ENCODE assay signal across 15 cellular contexts in genomic region chr1:150280138-150280707, GRCh38. TPM values are rescaled to one million over a fixed set of nuclear protein-coding genes. Genes with fewer than 3 reads are reported as not detected.
DNase-seq lines count a peak whose midpoint lies in the region; ATAC-seq and TF ChIP-seq lines count a peak whose summit lies in the region.
"Had no signal": no experiment of that assay in that cellular context is flagged by ENCODE, and none has a peak within 500 bp of the region (broad histone marks: within the 10 kb centered on the region; RNA-seq: fewer than 3 reads in every experiment).

No MANE protein-coding gene starts in this region.

- no peaks in the 10 kb centered on the region for H3K36me3 ChIP-seq in CD4-positive, CD25-positive, alpha-beta regulatory T cell (ENCODE audit: control insufficient read depth, insufficient read depth, low read length)
- peaks cover 6% of the 10 kb centered on the region for H3K36me3 ChIP-seq in IMR-90 (ENCODE audit: control insufficient read depth, insufficient read depth, low read length)
- no peaks in the 10 kb centered on the region; the same call in 1 of the 2 replicates for H3K36me3 ChIP-seq in MM.1S (replicated peaks; ENCODE audit: insufficient read depth, low read length)

- H3K4me1 ChIP-seq in CD4-positive, CD25-positive, alpha-beta regulatory T cell (ENCODE audit: control insufficient read depth, insufficient read depth, low read length, poor library complexity, severe bottlenecking), result peaks cover 25% of the 10 kb centered on the region
- H3K4me1 ChIP-seq in IMR-90 (ENCODE audit: control insufficient read depth, insufficient read depth, low read length) (peaks cover 5% of the 10 kb centered on the region), MM.1S (ENCODE audit: low read length) (no peaks in the 10 kb centered on the region)

- no peak overlapping the region for H2BK15ac ChIP-seq in IMR-90 (ENCODE audit: low read depth, low read length)

- H3K27ac ChIP-seq in CD4-positive, CD25-positive, alpha-beta regulatory T cell (ENCODE audit: insufficient read depth, low read length, poor library complexity, severe bottlenecking), result no peak overlapping the region
- no peak overlapping the region for H3K27ac ChIP-seq in IMR-90 (ENCODE audit: insufficient read depth, low read length)
- peak overlapping the region; percentile 62 to 94 for H3K27ac ChIP-seq in coronary artery
- no peak overlapping the region for H3K27ac ChIP-seq in MM.1S (ENCODE audit: low read length)

- H3K4me1 Mint-ChIP-seq in CD4-positive, CD25-positive, alpha-beta regulatory T cell, result peaks cover 4 to 38% (median 19%) of the 10 kb centered on the region in 4 donors
- peaks cover 21% of the 10 kb centered on the region in 2 donors for H3K4me1 Mint-ChIP-seq in natural killer cell treated with Interleukin-12 subunit alpha and Interleukin-12 subunit beta and Interleukin-15 and Interleukin-18, amount 100 ng/mL, for 72 hours (ENCODE audit: low read depth in 2 of 2)
- peaks cover 8% of the 10 kb centered on the region for H3K4me1 Mint-ChIP-seq in progenitor cell of endocrine pancreas (ENCODE audit: low read depth)

- CTCF ChIA-PET in IMR-90 (lab: Yijun Ruan, JAX), result interaction anchor here (3.8 kb wide), 1 partner anchor 24 kb away, joined by 31 read pairs; no protein-coding TSS in a partner anchor

- H3K4me2 ChIP-seq in IMR-90 (ENCODE audit: low read depth, low read length), result no peak overlapping the region
- H3K4me2 ChIP-seq in MM.1S (ENCODE audit: low read depth, low read length), result no peak overlapping the region

- DNase-seq in CD4-positive, CD25-positive, alpha-beta regulatory T cell, result no peak
- DNase-seq in IMR-90, result no peak
- DNase-seq in coronary artery (ENCODE audit: low spot score), result no peak
- no peak for DNase-seq in natural killer cell treated with Interleukin-12 subunit alpha and Interleukin-12 subunit beta and Interleukin-15 and Interleukin-18, amount 100 ng/mL, for 72 hours (ENCODE audit: low spot score)
- no peak for DNase-seq in stimulated activated CD4-positive, alpha-beta T cell treated with anti-CD3 and anti-CD28 coated beads, Interleukin-4, amount 100 ng/mL, for 4 hours
- no peak for DNase-seq in MM.1S
- no peak for DNase-seq in dedifferentiated amniotic fluid mesenchymal stem cell (ENCODE audit: extremely low spot score)
- no peak for DNase-seq in progenitor cell of endocrine pancreas (ENCODE audit: low spot score, unreplicated experiment)
- DNase-seq: activated effector memory CD4-positive, alpha-beta T cell treated with Interleukin-2 at 50 U/mL for 16 hours; foreskin melanocyte; kidney glomerular epithelial cell; NCI-H510A; occipital lobe; SIG-M5 had no signal

- BruUV-seq in IMR-90 (replicated peaks; lab: Mats Ljungman, UMichigan), result no TSS peak

- POLR2A ChIA-PET in IMR-90 (lab: Charles Lee; ENCODE audit: unreplicated experiment), result no interaction called here

- peaks cover 15% of the 10 kb centered on the region for H3K36me3 Mint-ChIP-seq in CD4-positive, CD25-positive, alpha-beta regulatory T cell
- no peaks in the 10 kb centered on the region for H3K36me3 Mint-ChIP-seq in natural killer cell treated with Interleukin-12 subunit alpha and Interleukin-12 subunit beta and Interleukin-15 and Interleukin-18, amount 100 ng/mL, for 72 hours
- H3K36me3 Mint-ChIP-seq in progenitor cell of endocrine pancreas (ENCODE audit: insufficient read depth), result no peaks in the 10 kb centered on the region

- no peak for TF ChIP-seq POLR2A in IMR-90 (IDR thresholded peaks at IDR 0.05; ENCODE audit: low read depth, low read length)

- no peak overlapping the region for H4K8ac ChIP-seq in IMR-90 (ENCODE audit: low read depth in 2 of 2, low read length in 2 of 2)

- H2BK5ac ChIP-seq in IMR-90 (ENCODE audit: low read depth, low read length, poor library complexity, severe bottlenecking), result no peak overlapping the region

- no peak for ATAC-seq in CD4-positive, CD25-positive, alpha-beta regulatory T cell (ENCODE audit: low read depth in 2 of 2)
- ATAC-seq in IMR-90 (ENCODE audit: low read depth), result no peak
- no peak for ATAC-seq in natural killer cell treated with Interleukin-12 subunit alpha and Interleukin-12 subunit beta and Interleukin-15 and Interleukin-18, amount 100 ng/mL, for 72 hours

- H2BK120ac ChIP-seq in IMR-90 (ENCODE audit: low read depth, low read length), result no peak overlapping the region

- no peaks in the 10 kb centered on the region for H3K9me1 ChIP-seq in IMR-90 (ENCODE audit: insufficient read depth, low read length)

- H3K4me3 ChIP-seq in CD4-positive, CD25-positive, alpha-beta regulatory T cell (ENCODE audit: low read depth, low read length), result no peak overlapping the region
- H3K4me3 ChIP-seq in IMR-90 (ENCODE audit: insufficient read depth, low read depth, low read length) (no peak overlapping the region), coronary artery (no peak overlapping the region), MM.1S (ENCODE audit: low read length) (no peak overlapping the region)

- H3K9me3 Mint-ChIP-seq in CD4-positive, CD25-positive, alpha-beta regulatory T cell, result no peaks in the 10 kb centered on the region
- no peaks in the 10 kb centered on the region for H3K9me3 Mint-ChIP-seq in natural killer cell treated with Interleukin-12 subunit alpha and Interleukin-12 subunit beta and Interleukin-15 and Interleukin-18, amount 100 ng/mL, for 72 hours
- H3K9me3 Mint-ChIP-seq in progenitor cell of endocrine pancreas (ENCODE audit: low read depth), result peaks cover 3% of the 10 kb centered on the region
- H3K9me3 Mint-ChIP-seq: stimulated activated naive CD8-positive, alpha-beta T cell treated with anti-CD3 and anti-CD28 coated beads, Interleukin-15, Interleukin-2, amounts not matched to agents 100 ng/mL and 50 ng/mL, for 24 hours had no signal

- intact Hi-C loops in IMR-90 (cut with micrococcal nuclease), result loop anchor here (5.0 kb wide), 1 partner anchor 43 kb away; the partner anchor contains the start of gene ANP32E

- WGBS in IMR-90 (ENCODE audit: extremely low coverage in 2 of 2, insufficient read length in 1 of 2), 2 experiments, result 96% methylated on average over 4 of the region's 6 CpGs; no CpG with 5 or more reads in 1 of the 2 experiments

- no peak overlapping the region for H3K56ac ChIP-seq in IMR-90 (ENCODE audit: extremely low read depth, insufficient read depth, low read length)

- no peak overlapping the region for H2BK20ac ChIP-seq in IMR-90 (ENCODE audit: low read depth, low read length)

- no peaks in the 10 kb centered on the region for H3F3A ChIP-seq in MM.1S (ENCODE audit: insufficient read depth, low read length)

- H3K14ac ChIP-seq in IMR-90 (replicated peaks; ENCODE audit: low read depth, low read length), result no peak overlapping the region

- H2AFZ ChIP-seq in IMR-90 (replicated peaks; ENCODE audit: low read length, poor library complexity) (no peak overlapping the region), MM.1S (ENCODE audit: low read length) (no peak overlapping the region)

- no peak overlapping the region for H3K4ac ChIP-seq in IMR-90 (ENCODE audit: low read depth, low read length)

- no peaks in the 10 kb centered on the region for H3K79me2 ChIP-seq in MM.1S (ENCODE audit: low read length)

- H2AK9ac ChIP-seq in IMR-90 (replicated peaks; ENCODE audit: low read depth, low read length, poor library complexity), result no peak overlapping the region

- no peak overlapping the region for H4K91ac ChIP-seq in IMR-90 (ENCODE audit: insufficient read depth, low read depth, low read length)

- peak overlapping the region in 2 of 3 donors; percentile 33 to 96 for H3K27ac Mint-ChIP-seq in CD4-positive, CD25-positive, alpha-beta regulatory T cell
- no peak overlapping the region for H3K27ac Mint-ChIP-seq in natural killer cell treated with Interleukin-12 subunit alpha and Interleukin-12 subunit beta and Interleukin-15 and Interleukin-18, amount 100 ng/mL, for 72 hours
- no peak overlapping the region for H3K27ac Mint-ChIP-seq in progenitor cell of endocrine pancreas
- H3K27ac Mint-ChIP-seq: stimulated activated naive CD8-positive, alpha-beta T cell treated with anti-CD3 and anti-CD28 coated beads, Interleukin-15, Interleukin-2, amounts not matched to agents 100 ng/mL and 50 ng/mL, for 24 hours had no signal

- no peak overlapping the region for H4K5ac ChIP-seq in IMR-90 (ENCODE audit: low read depth, low read length)

- H3K18ac ChIP-seq in IMR-90 (ENCODE audit: low read depth, low read length), result no peak overlapping the region

- H3K79me1 ChIP-seq in IMR-90 (ENCODE audit: low read depth in 1 of 2, low read length in 2 of 2), result peaks cover 17 to 21% of the 10 kb centered on the region in 2 experiments; a peak in 3 of 4 replicates

- in situ Hi-C loops in IMR-90 (cut with MboI; ENCODE audit: low sequenced_read_pairs), result no loop called here

- H3K27me3 Mint-ChIP-seq in CD4-positive, CD25-positive, alpha-beta regulatory T cell, result peaks cover 7% of the 10 kb centered on the region
- H3K27me3 Mint-ChIP-seq in natural killer cell treated with Interleukin-12 subunit alpha and Interleukin-12 subunit beta and Interleukin-15 and Interleukin-18, amount 100 ng/mL, for 72 hours, result peaks cover 7 to 27% of the 10 kb centered on the region in 2 donors
- peaks cover 41% of the 10 kb centered on the region for H3K27me3 Mint-ChIP-seq in progenitor cell of endocrine pancreas

- H3K23ac ChIP-seq in IMR-90 (ENCODE audit: low read depth, low read length), result no peak overlapping the region

- no peaks in the 10 kb centered on the region for H3K27me3 ChIP-seq in CD4-positive, CD25-positive, alpha-beta regulatory T cell (ENCODE audit: control insufficient read depth, insufficient read depth, low read length)
- no peaks in the 10 kb centered on the region for H3K27me3 ChIP-seq in IMR-90 (ENCODE audit: control insufficient read depth, insufficient read depth, low read length)
- H3K27me3 ChIP-seq in MM.1S (replicated peaks; ENCODE audit: insufficient read depth, low read length), result no peaks in the 10 kb centered on the region

- no peak overlapping the region for H2AK5ac ChIP-seq in IMR-90 (ENCODE audit: low read depth, low read length)

- dilution Hi-C loops in IMR-90 (cut with HindIII; ENCODE audit: low sequenced_read_pairs, unreplicated experiment), result no loop called here

- no peak for TF ChIP-seq RAD21 in IMR-90 (IDR thresholded peaks at IDR 0.05; ENCODE audit: low read length)

- no peaks in the 10 kb centered on the region for H3K9me2 ChIP-seq in MM.1S (replicated peaks; ENCODE audit: insufficient read depth, low read length)

- no peaks in the 10 kb centered on the region for H3K9me3 ChIP-seq in CD4-positive, CD25-positive, alpha-beta regulatory T cell (ENCODE audit: control insufficient read depth in 2 of 2, low read length in 2 of 2)
- H3K9me3 ChIP-seq in IMR-90 (ENCODE audit: control insufficient read depth, insufficient read depth, low read length), result no peaks in the 10 kb centered on the region
- no peaks in the 10 kb centered on the region for H3K9me3 ChIP-seq in MM.1S (replicated peaks; ENCODE audit: insufficient read depth, low read length)

- TF ChIP-seq CTCF in IMR-90 (conservative IDR thresholded peaks at IDR 0.05; ENCODE audit: low read depth, low read length), result no peak
- TF ChIP-seq CTCF in coronary artery (IDR thresholded peaks at IDR 0.05), result no peak
- no peak for TF ChIP-seq CTCF in MM.1S (IDR thresholded peaks at IDR 0.05; ENCODE audit: low read length)
- TF ChIP-seq CTCF in progenitor cell of endocrine pancreas (IDR thresholded peaks at IDR 0.05; ENCODE audit: unreplicated experiment), result no peak

- H4K20me1 ChIP-seq in IMR-90 (ENCODE audit: insufficient read depth, low read length) (no peaks in the 10 kb centered on the region), MM.1S (ENCODE audit: insufficient read depth, low read length) (no peaks in the 10 kb centered on the region)

- H3K4me3 Mint-ChIP-seq in CD4-positive, CD25-positive, alpha-beta regulatory T cell, result peak overlapping the region; percentile 2 to 91 (median 38)
- peak overlapping the region; percentile 24 for H3K4me3 Mint-ChIP-seq in natural killer cell treated with Interleukin-12 subunit alpha and Interleukin-12 subunit beta and Interleukin-15 and Interleukin-18, amount 100 ng/mL, for 72 hours
- H3K4me3 Mint-ChIP-seq in progenitor cell of endocrine pancreas (ENCODE audit: low read depth), result no peak overlapping the region
- H3K4me3 Mint-ChIP-seq: stimulated activated naive CD8-positive, alpha-beta T cell treated with anti-CD3 and anti-CD28 coated beads, Interleukin-15, Interleukin-2, amounts not matched to agents 100 ng/mL and 50 ng/mL, for 24 hours had no signal

- no peak overlapping the region for H3K9ac ChIP-seq in IMR-90 (ENCODE audit: low read depth, low read length)
- H3K9ac ChIP-seq in MM.1S (ENCODE audit: low read length), result no peak overlapping the region

RNA-seq across cellular contexts. Expression of gene CIART, which starts 2.1 kb away (rescaled TPM):
- total RNA-seq in CD4-positive, CD25-positive, alpha-beta regulatory T cell, result 2.2 TPM
- 1 to 10 TPM in 2 of 4 donors, under 1 TPM in 2; 0.56 to 1.3 (median 0.91) TPM for polyA plus RNA-seq in CD4-positive, CD25-positive, alpha-beta regulatory T cell
- total RNA-seq in IMR-90 (2012; rRNA removed) (13.9 and 18.1 TPM in 2 replicates), progenitor cell of endocrine pancreas (1.9 and 2.7 TPM in 2 replicates)
- 15.5 and 16.5 TPM in 2 replicates for polyA plus RNA-seq in IMR-90 (2012; rRNA removed)
- polyA plus RNA-seq in IMR-90 (2012; cell fraction: cytosol; rRNA removed), result 6.7 and 7.0 TPM in 2 replicates
- polyA plus RNA-seq in IMR-90 (2012; cell fraction: nucleus; rRNA removed; ENCODE audit: low replicate concordance), result 16.7 and 41.5 TPM in 2 replicates
- 10 to 100 TPM in 1 of 2 donors, 1 to 10 TPM in 1; 2.4 to 10.2 TPM for total RNA-seq in natural killer cell treated with Interleukin-12 subunit alpha and Interleukin-12 subunit beta and Interleukin-15 and Interleukin-18, amount 100 ng/mL, for 72 hours

RNA-seq across cellular contexts. Expression of gene C1orf54, which starts 7.6 kb away (rescaled TPM):
- 4.6 TPM for total RNA-seq in CD4-positive, CD25-positive, alpha-beta regulatory T cell
- 1 to 10 TPM; 2.0 to 6.4 (median 3.5) TPM for polyA plus RNA-seq in CD4-positive, CD25-positive, alpha-beta regulatory T cell
- 30.3 and 33.5 TPM in 2 replicates for total RNA-seq in IMR-90 (2012; rRNA removed)
- polyA plus RNA-seq in IMR-90 (2012; rRNA removed), result 39.6 and 44.2 TPM in 2 replicates
- 19.7 and 26.8 TPM in 2 replicates for polyA plus RNA-seq in IMR-90 (2012; cell fraction: cytosol; rRNA removed)
- 2.4 and 30.1 TPM in 2 replicates for polyA plus RNA-seq in IMR-90 (2012; cell fraction: nucleus; rRNA removed; ENCODE audit: low replicate concordance)
- under 1 TPM; 0.45 to 0.59 TPM for total RNA-seq in natural killer cell treated with Interleukin-12 subunit alpha and Interleukin-12 subunit beta and Interleukin-15 and Interleukin-18, amount 100 ng/mL, for 72 hours
- 2.0 and 2.9 TPM in 2 replicates for total RNA-seq in progenitor cell of endocrine pancreas

RNA-seq across cellular contexts. Expression of gene APH1A, which starts 11.4 kb away (rescaled TPM):
- total RNA-seq in CD4-positive, CD25-positive, alpha-beta regulatory T cell, result 119 TPM
- polyA plus RNA-seq in CD4-positive, CD25-positive, alpha-beta regulatory T cell, result 10 to 100 TPM; 74.0 to 85.0 (median 76.9) TPM
- 61.9 and 62.0 TPM in 2 replicates for total RNA-seq in IMR-90 (2012; rRNA removed)
- polyA plus RNA-seq in IMR-90 (2012; rRNA removed), result 92.1 and 94.2 TPM in 2 replicates
- 83.6 and 113 TPM in 2 replicates for polyA plus RNA-seq in IMR-90 (2012; cell fraction: cytosol; rRNA removed)
- polyA plus RNA-seq in IMR-90 (2012; cell fraction: nucleus; rRNA removed; ENCODE audit: low replicate concordance), result 78.3 and 108 TPM in 2 replicates
- total RNA-seq in natural killer cell treated with Interleukin-12 subunit alpha and Interleukin-12 subunit beta and Interleukin-15 and Interleukin-18, amount 100 ng/mL, for 72 hours, result 100 to 1,000 TPM; 115 to 140 TPM
- total RNA-seq in progenitor cell of endocrine pancreas, result 129 and 136 TPM in 2 replicates

RNA-seq across cellular contexts. Expression of gene MRPS21, which starts 13.4 kb away (rescaled TPM):
- 45.3 TPM for total RNA-seq in CD4-positive, CD25-positive, alpha-beta regulatory T cell
- polyA plus RNA-seq in CD4-positive, CD25-positive, alpha-beta regulatory T cell, result 10 to 100 TPM; 76.9 to 89.4 (median 86.1) TPM
- 45.5 and 52.3 TPM in 2 replicates for total RNA-seq in IMR-90 (2012; rRNA removed)
- 74.6 and 76.6 TPM in 2 replicates for polyA plus RNA-seq in IMR-90 (2012; rRNA removed)
- polyA plus RNA-seq in IMR-90 (2012; cell fraction: cytosol; rRNA removed), result 19.4 and 26.4 TPM in 2 replicates
- polyA plus RNA-seq in IMR-90 (2012; cell fraction: nucleus; rRNA removed; ENCODE audit: low replicate concordance), result 22.7 and 143 TPM in 2 replicates
- 10 to 100 TPM; 56.5 to 63.0 TPM for total RNA-seq in natural killer cell treated with Interleukin-12 subunit alpha and Interleukin-12 subunit beta and Interleukin-15 and Interleukin-18, amount 100 ng/mL, for 72 hours
- 68.4 and 69.4 TPM in 2 replicates for total RNA-seq in progenitor cell of endocrine pancreas

RNA-seq across cellular contexts. Expression of gene CA14, which starts 22.6 kb away (rescaled TPM):
- not detected for total RNA-seq in CD4-positive, CD25-positive, alpha-beta regulatory T cell
- under 1 TPM; 0.68 to 0.97 (median 0.71) TPM for polyA plus RNA-seq in CD4-positive, CD25-positive, alpha-beta regulatory T cell
- total RNA-seq in IMR-90 (2012; rRNA removed), result not detected in 2 replicates
- polyA plus RNA-seq in IMR-90 (2012; rRNA removed), result not detected in 2 replicates
- 0.02 TPM in 1 of 2 replicates, not detected in the other for polyA plus RNA-seq in IMR-90 (2012; cell fraction: cytosol; rRNA removed)
- polyA plus RNA-seq in IMR-90 (2012; cell fraction: nucleus; rRNA removed; ENCODE audit: low replicate concordance), result 0.04 and 0.10 TPM in 2 replicates
- total RNA-seq in natural killer cell treated with Interleukin-12 subunit alpha and Interleukin-12 subunit beta and Interleukin-15 and Interleukin-18, amount 100 ng/mL, for 72 hours, result not detected
- total RNA-seq in progenitor cell of endocrine pancreas, result 13.1 and 16.6 TPM in 2 replicates

Comparison
In these comparisons a context has a peak if more than half of its experiments do, and no peak if none do; other contexts are left out.
1. H3K27ac ChIP-seq: peak in coronary artery (2 of 2); none in CD4-positive, CD25-positive, alpha-beta regulatory T cell (single experiment), IMR-90 (single experiment) and MM.1S (single experiment).
2. H3K27ac Mint-ChIP-seq: peak in CD4-positive, CD25-positive, alpha-beta regulatory T cell (2 of 3); none in natural killer cell treated with Interleukin-12 subunit alpha and Interleukin-12 subunit beta and Interleukin-15 and Interleukin-18, amount 100 ng/mL, for 72 hours (0 of 2) and progenitor cell of endocrine pancreas (single experiment).